2 cellular contexts compared by ENCODE assay signal in genomic region chr16:19116711-19117449, GRCh38.
A peak's percentile ranks its signal among the peaks of the same experiment; 100 is the strongest.
TF ChIP-seq lines count a peak whose summit lies in the region.

No MANE protein-coding gene starts in this region.

TF ChIP-seq in A549, 52 proteins besides CTCF, POLR2A, EP300 and RAD21:
- no peak for TF ChIP-seq NFE2L2 (conservative IDR thresholded peaks at IDR 0.05; ENCODE audit: low read length)
- TF ChIP-seq CEBPB (IDR thresholded peaks at IDR 0.05), result peak in 1 of 2 experiments; percentile 30; a peak in 1 of 4 replicates
- TF ChIP-seq RARB (CRISPR knock-in tag; IDR thresholded peaks at IDR 0.05), result no peak
- no peak for TF ChIP-seq CHD2 (IDR thresholded peaks at IDR 0.05; ENCODE audit: low read length, partially characterized antibody)

TF ChIP-seq in GM12878, 131 proteins besides CTCF, POLR2A, EP300 and RAD21:
- TF ChIP-seq ZNF687 (IDR thresholded peaks at IDR 0.05), result 0 out of 2 replicates have a peak, but pooled peaks have one; percentile 32
- no peak for TF ChIP-seq TARDBP (IDR thresholded peaks at IDR 0.05; ENCODE audit: borderline replicate concordance)
- TF ChIP-seq SIX5 (IDR thresholded peaks at IDR 0.05; ENCODE audit: low read depth, low read length, severe bottlenecking), result no peak
- TF ChIP-seq JUND (IDR thresholded peaks at IDR 0.05; ENCODE audit: low read depth, low read length), result no peak
- TF ChIP-seq NFIC (IDR thresholded peaks at IDR 0.05; ENCODE audit: low read depth, low read length), result no peak
- no peak for TF ChIP-seq YY1 (IDR thresholded peaks at IDR 0.05; ENCODE audit: low read depth, low read length)
- TF ChIP-seq ZBED1 (IDR thresholded peaks at IDR 0.05; ENCODE audit: borderline replicate concordance), result no peak
- no peak for TF ChIP-seq CBFB (IDR thresholded peaks at IDR 0.05; ENCODE audit: low read depth)
- 0 out of 2 replicates have a peak, but pooled peaks have one; percentile 23 for TF ChIP-seq IKZF1 (conservative IDR thresholded peaks at IDR 0.05)
- no peak for TF ChIP-seq SMAD1 (IDR thresholded peaks at IDR 0.05; ENCODE audit: low read depth, partially characterized antibody)
- TF ChIP-seq SMARCA5 (IDR thresholded peaks at IDR 0.05), result no peak
- no peak for TF ChIP-seq MXI1 (IDR thresholded peaks at IDR 0.05; ENCODE audit: low read depth, low read length)
- 0 out of 4 replicates have a peak, but pooled peaks of 1 of the 2 experiments have one; percentile 9 for TF ChIP-seq IKZF2 (IDR thresholded peaks at IDR 0.05)
- peak; percentile 49 for TF ChIP-seq RUNX3 (IDR thresholded peaks at IDR 0.05; ENCODE audit: low read length)
- TF ChIP-seq SRF (IDR thresholded peaks at IDR 0.05; ENCODE audit: low read depth in 2 of 2, low read length in 2 of 2), result no peak
- no peak for TF ChIP-seq ZNF384 (IDR thresholded peaks at IDR 0.05; ENCODE audit: borderline replicate concordance, low read depth, low read length)
- no peak for TF ChIP-seq GABPA (IDR thresholded peaks at IDR 0.05; ENCODE audit: low read depth)
- TF ChIP-seq RELA (IDR thresholded peaks at IDR 0.05; ENCODE audit: borderline replicate concordance, partially characterized antibody), result no peak
- no peak for TF ChIP-seq CBX5 (IDR thresholded peaks at IDR 0.05; ENCODE audit: low read depth)
